ENCODE assay signal across 8 cellular contexts in the genomic region with DNA sequence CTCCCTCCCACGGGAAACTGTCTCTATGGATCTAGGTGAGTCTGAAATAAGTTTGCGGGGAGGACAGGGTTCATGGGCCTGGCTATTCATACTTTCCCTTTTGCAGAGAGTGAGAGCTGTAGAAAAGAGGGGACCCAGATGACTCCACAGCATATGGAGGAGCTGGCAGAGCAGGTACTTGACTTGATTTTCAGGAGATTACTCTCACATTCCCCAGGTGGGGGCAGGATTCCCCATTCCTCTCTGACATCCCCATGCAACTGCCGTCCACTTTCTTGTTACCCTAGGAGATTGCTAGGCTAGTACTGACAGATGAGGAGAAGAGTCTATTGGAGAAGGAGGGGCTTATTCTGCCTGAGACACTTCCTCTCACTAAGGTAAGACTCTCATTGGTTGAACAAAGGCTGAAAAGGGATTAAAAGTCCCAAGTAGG. TPM values are rescaled to one million over a fixed set of nuclear protein-coding genes. Genes with fewer than 3 reads are reported as not detected.
DNase-seq lines count a peak whose midpoint lies in the region; ATAC-seq and TF ChIP-seq lines count a peak whose summit lies in the region.

No MANE protein-coding gene starts in this region.

- H3K27ac ChIP-seq in Peyer's patch (peak overlapping the region; percentile 94 to 100 (median 96)), cingulate gyrus (ENCODE audit: low read depth, low read length) (peak overlapping the region; percentile 93)

- peak overlapping the region; percentile 64 to 92 (median 72) for H3K4me3 ChIP-seq in Peyer's patch

- peaks cover 7% of the 10 kb centered on the region for H3K36me3 Mint-ChIP-seq in mesothelial cell of epicardium

- no peaks in the 10 kb centered on the region for H3K9me3 Mint-ChIP-seq in mesothelial cell of epicardium

- H3K4me1 Mint-ChIP-seq in mesothelial cell of epicardium = peaks cover 9% of the 10 kb centered on the region

- peak overlapping the region; percentile 84 for H3K4me3 Mint-ChIP-seq in mesothelial cell of epicardium

- H3K9me3 ChIP-seq in Peyer's patch = no peaks in the 10 kb centered on the region

- H3K4me1 ChIP-seq in Peyer's patch = peaks cover 6 to 45% (median 18%) of the 10 kb centered on the region in 4 donors

- no peak for ATAC-seq in HG02884 (IDR thresholded peaks at IDR 0.05; ENCODE audit: unreplicated experiment)
- ATAC-seq in GM19351 (IDR thresholded peaks at IDR 0.05; ENCODE audit: unreplicated experiment) = no peak

- no peaks in the 10 kb centered on the region for H3K27me3 ChIP-seq in Peyer's patch

- H3K36me3 ChIP-seq in Peyer's patch = peaks cover 0 to 38% (median 0%) of the 10 kb centered on the region in 3 donors

- H3K27me3 Mint-ChIP-seq in mesothelial cell of epicardium (ENCODE audit: low read depth) = no peaks in the 10 kb centered on the region

- DNase-seq in DMS53 treated with DMSO at 0.1 percent for 48 hours (lab: John Stamatoyannopoulos, UW; ENCODE audit: unreplicated experiment) = peak; percentile 40
- DNase-seq in HPDE6-E6E7 (ENCODE audit: extremely low spot score) = peak; percentile 64
- no peak for DNase-seq in Peyer's patch
- DNase-seq in mesothelial cell of epicardium (ENCODE audit: low spot score in 2 of 2, unreplicated experiment in 2 of 2) = peak in 1 of 2 experiments; percentile 55
- DNase-seq in midbrain (lab: John Stamatoyannopoulos, UW) = no peak

- H3K27ac Mint-ChIP-seq in mesothelial cell of epicardium = peak overlapping the region; percentile 99

- TF ChIP-seq CTCF in Peyer's patch (IDR thresholded peaks at IDR 0.05) (peak in 1 of 6 experiments; percentile 8), mesothelial cell of epicardium (IDR thresholded peaks at IDR 0.05; ENCODE audit: unreplicated experiment) (no peak)

- TF ChIP-seq POLR2A in Peyer's patch (IDR thresholded peaks at IDR 0.05) = no peak

RNA-seq across cellular contexts. Expression of a gene that starts 0.7 kb away (rescaled TPM):
- total RNA-seq in Peyer's patch = 10 to 100 TPM; 19.8 to 34.3 (median 28.5) TPM
- total RNA-seq in mesothelial cell of epicardium = 29.1 to 32.7 TPM (median 31.6 TPM) in 3 replicates

RNA-seq across cellular contexts. Expression of a gene that starts 1.1 kb away (rescaled TPM):
- total RNA-seq in Peyer's patch = 100 to 1,000 TPM; 129 to 262 (median 188) TPM
- total RNA-seq in mesothelial cell of epicardium = 224 to 230 TPM (median 226 TPM) in 3 replicates

RNA-seq across cellular contexts. Expression of a gene that starts 15.9 kb away (rescaled TPM):
- total RNA-seq in Peyer's patch (100 to 1,000 TPM; 263 to 474 (median 436) TPM), mesothelial cell of epicardium (81.5 to 84.7 TPM (median 83.9 TPM) in 3 replicates)

RNA-seq across cellular contexts. Expression of a gene that starts 16.0 kb away (rescaled TPM):
- total RNA-seq in Peyer's patch (10 to 100 TPM; 16.5 to 44.4 (median 38.3) TPM), mesothelial cell of epicardium (32.6 to 34.3 TPM (median 33.9 TPM) in 3 replicates)

RNA-seq across cellular contexts. Expression of a gene that starts 21.0 kb away (rescaled TPM):
- total RNA-seq in Peyer's patch = not detected
- not detected in 3 replicates for total RNA-seq in mesothelial cell of epicardium

Comparison
In these comparisons a context has a peak if more than half of its experiments do, and no peak if none do; other contexts are left out.
1. DNase-seq: peak in DMS53 treated with DMSO at 0.1 percent for 48 hours (single experiment) and HPDE6-E6E7 (single experiment); none in Peyer's patch (0 of 3) and midbrain (single experiment).